7 cellular contexts compared by ENCODE assay signal in genomic region chr10:45183174-45183573, GRCh38.
"Had no signal": no experiment of that assay in that cellular context is flagged by ENCODE, and none has a peak within 500 bp of the region (broad histone marks: within the 10 kb centered on the region; RNA-seq: fewer than 3 reads in every experiment).

No MANE protein-coding gene starts in this region.

- H3K9ac ChIP-seq: KMS-11 had no signal

- H3K27ac ChIP-seq: HL-60, KMS-11 had no signal

- FAIRE-seq: HepG2, HTR-8/SVneo had no signal

- ATAC-seq: HepG2 had no signal

- H3K4me2 ChIP-seq: KMS-11 had no signal

- DNase-seq: IMR-90, KBM-7, KG1 had no signal
